ENCODE assay signal across 17 cellular contexts in the genomic region with DNA sequence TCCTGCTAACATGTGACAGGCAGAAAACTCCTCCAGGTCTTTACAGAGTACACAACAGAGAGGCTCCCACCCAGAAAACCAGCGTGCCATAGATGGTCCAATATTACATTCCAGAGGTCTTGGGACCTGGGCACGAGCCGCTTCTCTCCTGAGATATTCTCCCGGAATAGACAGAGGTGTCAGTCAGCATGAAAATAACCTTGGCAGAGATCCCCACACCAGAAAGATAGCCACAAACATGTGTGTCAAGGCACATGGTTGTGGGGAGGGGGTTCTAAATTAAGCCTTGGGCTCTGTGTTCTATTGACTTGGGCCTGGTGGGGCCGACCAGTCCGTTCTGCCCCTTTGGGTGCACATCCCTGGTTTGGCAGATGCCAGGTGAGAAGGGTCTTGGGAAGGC.
DNase-seq lines count a peak whose midpoint lies in the region; ATAC-seq and TF ChIP-seq lines count a peak whose summit lies in the region.
"Had no signal": no experiment of that assay in that cellular context is flagged by ENCODE, and none has a peak within 500 bp of the region (broad histone marks: within the 10 kb centered on the region; RNA-seq: fewer than 3 reads in every experiment).

No MANE protein-coding gene starts in this region.

- 34 to 36% (median 36%) methylated on average over 6 of the region's 6 CpGs for WGBS in psoas muscle, 3 donors

- DNase-seq in GM06990 (ENCODE audit: extremely low read depth, insufficient read length) (peak; percentile 22), Right ventricle myocardium superior (no peak), left ventricle myocardium superior (peak; percentile 60), psoas muscle (peak in 1 of 2 donors; percentile 61), UCSD-AML1 (lab: John Stamatoyannopoulos, UW; ENCODE audit: unreplicated experiment) (no peak), SJCRH30 (no peak)
- no peak for DNase-seq in activated naive CD4-positive, alpha-beta T cell (lab: John Stamatoyannopoulos, UW)
- DNase-seq: 8988T; AML-193; Caco-2; CD8-positive, alpha-beta memory T cell; DND-41; GDM1; GOT3; H9 had no signal

- peaks cover 13% of the 10 kb centered on the region for H3K4me1 ChIP-seq in psoas muscle
- H3K4me1 ChIP-seq in SJCRH30 = peaks cover 3% of the 10 kb centered on the region; the same call in 1 of the 2 replicates
- H3K4me1 ChIP-seq: BLaER1 had no signal

- H3K36me3 ChIP-seq in GM06990 (ENCODE audit: control insufficient read depth, insufficient read depth, low read length) = no peaks in the 10 kb centered on the region
- no peaks in the 10 kb centered on the region for H3K36me3 ChIP-seq in psoas muscle (ENCODE audit: insufficient read depth in 1 of 2, low read depth in 1 of 2)
- H3K36me3 ChIP-seq in SJCRH30 = no peaks in the 10 kb centered on the region
- H3K36me3 ChIP-seq: BLaER1 had no signal

- TF ChIP-seq CTCF in GM06990 (IDR thresholded peaks at IDR 0.05; ENCODE audit: insufficient read depth, low read length, poor library complexity, severe bottlenecking) (no peak), psoas muscle (IDR thresholded peaks at IDR 0.05) (no peak)

- intact Hi-C loops in Right ventricle myocardium superior (cut with DNase I) (no loop called here), left ventricle myocardium superior (cut with micrococcal nuclease) (no loop called here), psoas muscle (cut with DNase I) (no loop called here)

- H3K27ac ChIP-seq in psoas muscle (peak overlapping the region; percentile 81), SJCRH30 (no peak overlapping the region)
- H3K27ac ChIP-seq: BLaER1 had no signal

- H3K27me3 ChIP-seq in GM06990 (replicated peaks; ENCODE audit: control insufficient read depth, insufficient read depth, low read length) (no peaks in the 10 kb centered on the region), psoas muscle (ENCODE audit: insufficient read depth in 3 of 3, low read length in 2 of 3) (no peaks in the 10 kb centered on the region), SJCRH30 (no peaks in the 10 kb centered on the region)
- H3K27me3 ChIP-seq: BLaER1 had no signal

- H3K9me3 ChIP-seq in psoas muscle = no peaks in the 10 kb centered on the region
- H3K9me3 ChIP-seq in SJCRH30 (replicated peaks) = no peaks in the 10 kb centered on the region
- H3K9me3 ChIP-seq: BLaER1 had no signal

- ATAC-seq in Right ventricle myocardium superior (ENCODE audit: poor library complexity) = peak; percentile 88
- ATAC-seq in left ventricle myocardium superior = peak; percentile 94
- peak; percentile 85 to 96 (median 93) for ATAC-seq in psoas muscle
- ATAC-seq in GM21526 (IDR thresholded peaks at IDR 0.05; ENCODE audit: low FRiP score, unreplicated experiment) = no peak

- no peak overlapping the region for H3K4me3 ChIP-seq in GM06990 (replicated peaks; ENCODE audit: low read depth, low read length)
- H3K4me3 ChIP-seq in psoas muscle = no peak overlapping the region
- no peak overlapping the region for H3K4me3 ChIP-seq in SJCRH30
- H3K4me3 ChIP-seq: BLaER1 had no signal

Comparison
In these comparisons a context has a peak if more than half of its experiments do, and no peak if none do; other contexts are left out.
1. DNase-seq: peak in GM06990 (single experiment) and left ventricle myocardium superior (single experiment); none in Right ventricle myocardium superior (single experiment), UCSD-AML1 (single experiment), activated naive CD4-positive, alpha-beta T cell (0 of 4) and SJCRH30 (0 of 2).